ENCODE assay signal across 8 cellular contexts in genomic region chr22:41048791-41049717, GRCh38. TPM values are rescaled to one million over a fixed set of nuclear protein-coding genes. Genes with fewer than 3 reads are reported as not detected.
A peak's percentile ranks its signal among the peaks of the same experiment; 100 is the strongest.
DNase-seq lines count a peak whose midpoint lies in the region; ATAC-seq and TF ChIP-seq lines count a peak whose summit lies in the region.

No MANE protein-coding gene starts in this region.

- no peak for TF ChIP-seq POLR2A in gastroesophageal sphincter (IDR thresholded peaks at IDR 0.05)

- H3K4me1 ChIP-seq in gastroesophageal sphincter, result peaks cover 0 to 15% (median 8%) of the 10 kb centered on the region in 3 donors

- no peaks in the 10 kb centered on the region for H3K36me3 ChIP-seq in gastroesophageal sphincter

- POLR2A ChIA-PET in RWPE1 (lab: Yijun Ruan, JAX; ENCODE audit: low non-redundant PET), result no interaction called here

- H3K27ac ChIP-seq in RWPE1 (0 out of 2 replicates have a peak overlapping the region, but pooled peaks have one; percentile 4), gastroesophageal sphincter (peak overlapping the region in 3 of 4 donors; percentile 51 to 72 (median 66))

- no peaks in the 10 kb centered on the region for H3K27me3 ChIP-seq in gastroesophageal sphincter

- peak overlapping the region; percentile 3 to 38 for H3K4me3 ChIP-seq in gastroesophageal sphincter

- TF ChIP-seq CTCF in RWPE1 (conservative IDR thresholded peaks at IDR 0.05; ENCODE audit: low read depth) (no peak), gastroesophageal sphincter (IDR thresholded peaks at IDR 0.05) (no peak), omental fat pad (IDR thresholded peaks at IDR 0.05) (no peak)

- TF ChIP-seq EP300 in gastroesophageal sphincter (IDR thresholded peaks at IDR 0.05), result no peak

- DNase-seq in CD1c-positive myeloid dendritic cell (ENCODE audit: extremely low spot score), result peak; percentile 33
- no peak for DNase-seq in RWPE1 (ENCODE audit: low spot score)
- peak; percentile 36 for DNase-seq in omental fat pad (ENCODE audit: low spot score)
- DNase-seq in stimulated activated CD4-positive, alpha-beta T cell treated with anti-CD3 and anti-CD28 coated beads, Interleukin-12 subunit alpha, Interleukin-12 subunit beta, amount 100 ng/mL, for 4 hours, result no peak

- ATAC-seq in gastroesophageal sphincter (peak; percentile 89), omental fat pad (ENCODE audit: low FRiP score) (peak; percentile 54), HG03097 (IDR thresholded peaks at IDR 0.05; ENCODE audit: low FRiP score, unreplicated experiment) (no peak), HG02981 (IDR thresholded peaks at IDR 0.05; ENCODE audit: unreplicated experiment) (no peak), GM21529 (IDR thresholded peaks at IDR 0.05; ENCODE audit: unreplicated experiment) (no peak)

- WGBS in gastroesophageal sphincter (ENCODE audit: low coverage in 1 of 2), 2 donors, result 8 to 16% methylated on average over 2 to 7 of the region's 31 CpGs

- no peaks in the 10 kb centered on the region for H3K9me3 ChIP-seq in gastroesophageal sphincter

- CTCF ChIA-PET in RWPE1 (lab: Yijun Ruan, JAX), result no interaction called here

RNA-seq across cellular contexts. Expression of gene EP300, which starts 43.3 kb away (rescaled TPM):
- 100 to 1,000 TPM in 1 of 4 donors, 10 to 100 TPM in 3; 57.8 to 107 (median 79.2) TPM for total RNA-seq in gastroesophageal sphincter
- total RNA-seq in omental fat pad, result 10 to 100 TPM; 49.6 to 68.3 (median 58.7) TPM

Comparison
In these comparisons a context has a peak if more than half of its experiments do, and no peak if none do; other contexts are left out.
1. DNase-seq: peak in CD1c-positive myeloid dendritic cell (single experiment) and omental fat pad (single experiment); none in RWPE1 (single experiment) and stimulated activated CD4-positive, alpha-beta T cell treated with anti-CD3 and anti-CD28 coated beads, Interleukin-12 subunit alpha, Interleukin-12 subunit beta, amount 100 ng/mL, for 4 hours (single experiment).
2. ATAC-seq: peak in gastroesophageal sphincter (single experiment) and omental fat pad (single experiment); none in HG03097 (single experiment), HG02981 (single experiment) and GM21529 (single experiment).